Comparison of ENCODE assay signal across 15 cellular contexts in genomic region chr21:31354122-31354521, GRCh38. TPM values are rescaled to one million over a fixed set of nuclear protein-coding genes. Genes with fewer than 3 reads are reported as not detected.
DNase-seq lines count a peak whose midpoint lies in the region; FAIRE-seq and TF ChIP-seq lines count a peak whose summit lies in the region.
"Had no signal": no experiment of that assay in that cellular context is flagged by ENCODE, and none has a peak within 500 bp of the region (broad histone marks: within the 10 kb centered on the region; RNA-seq: fewer than 3 reads in every experiment).

No MANE protein-coding gene starts in this region.

- H3K27me3 ChIP-seq in esophagus (ENCODE audit: control insufficient read depth in 1 of 2, insufficient read depth in 2 of 2, low read length in 2 of 2): no peaks in the 10 kb centered on the region
- no peaks in the 10 kb centered on the region for H3K27me3 ChIP-seq in suprapubic skin
- H3K27me3 ChIP-seq: adrenal gland, MG63, upper lobe of right lung had no signal

- H3K27ac ChIP-seq in esophagus (ENCODE audit: low read depth in 2 of 2, low read length in 1 of 2): peak overlapping the region; percentile 82 to 98
- H3K27ac ChIP-seq in suprapubic skin: peak overlapping the region; percentile 78
- H3K27ac ChIP-seq: adrenal gland, HL-60, upper lobe of right lung had no signal

- DNase-seq in activated T-cell treated with anti-CD3 and anti-CD28 coated beads, Interleukin-2, amount 50 U/mL, for 24 hours: no peak
- DNase-seq in activated T-cell treated with anti-CD3 and anti-CD28 coated beads, Interleukin-2, amount 50 U/mL, for 1 hour: no peak
- DNase-seq in SW480 (ENCODE audit: low spot score): peak; percentile 53
- no peak for DNase-seq in suprapubic skin (ENCODE audit: low spot score in 2 of 2)
- DNase-seq in RCC 7860 (ENCODE audit: low spot score): no peak
- DNase-seq in NCI-H748 treated with DMSO at 0.1 percent for 48 hours (lab: John Stamatoyannopoulos, UW): no peak
- DNase-seq in T1000 (lab: John Stamatoyannopoulos, UW): no peak
- DNase-seq: cortex of kidney, mesendoderm, upper lobe of right lung had no signal

- H3K4me3 Mint-ChIP-seq in activated T-cell treated with anti-CD3 and anti-CD28 coated beads, Interleukin-2, amount 50 U/mL, for 24 hours: peak overlapping the region; percentile 43

- no peak for TF ChIP-seq EP300 in suprapubic skin (IDR thresholded peaks at IDR 0.05)

- H3K27me3 Mint-ChIP-seq in activated T-cell treated with anti-CD3 and anti-CD28 coated beads, Interleukin-2, amount 50 U/mL, for 24 hours: no peaks in the 10 kb centered on the region

- no peaks in the 10 kb centered on the region for H3K36me3 ChIP-seq in esophagus (ENCODE audit: control insufficient read depth in 2 of 2, insufficient read depth in 2 of 2, low read length in 1 of 2)
- H3K36me3 ChIP-seq in suprapubic skin: no peaks in the 10 kb centered on the region
- H3K36me3 ChIP-seq: adrenal gland, MG63, upper lobe of right lung had no signal

- peaks cover 9% of the 10 kb centered on the region for H3K36me3 Mint-ChIP-seq in activated T-cell treated with anti-CD3 and anti-CD28 coated beads, Interleukin-2, amount 50 U/mL, for 24 hours (ENCODE audit: low read depth)

- peak overlapping the region; percentile 97 for H3K27ac Mint-ChIP-seq in activated T-cell treated with anti-CD3 and anti-CD28 coated beads, Interleukin-2, amount 50 U/mL, for 24 hours

- 43 to 55% methylated on average over 4 of the region's 4 CpGs for WGBS in esophagus, 2 donors
- WGBS in suprapubic skin: 58% methylated on average over 4 of the region's 4 CpGs

- H3K9me3 ChIP-seq in esophagus (ENCODE audit: control insufficient read depth in 2 of 2, insufficient read depth in 1 of 2, low read depth in 1 of 2, low read length in 1 of 2) (no peaks in the 10 kb centered on the region), suprapubic skin (no peaks in the 10 kb centered on the region)
- H3K9me3 ChIP-seq: adrenal gland, MG63, upper lobe of right lung had no signal

- FAIRE-seq in RCC 7860 (lab: Jason Lieb, UNC): no peak
- FAIRE-seq: H1 had no signal

- TF ChIP-seq POLR2A in suprapubic skin (IDR thresholded peaks at IDR 0.05): no peak

- H3K9me3 Mint-ChIP-seq in activated T-cell treated with anti-CD3 and anti-CD28 coated beads, Interleukin-2, amount 50 U/mL, for 24 hours: peaks cover 12% of the 10 kb centered on the region

- peaks cover 59% of the 10 kb centered on the region for H3K4me1 Mint-ChIP-seq in activated T-cell treated with anti-CD3 and anti-CD28 coated beads, Interleukin-2, amount 50 U/mL, for 24 hours (ENCODE audit: low read depth)

- H3K4me3 ChIP-seq in esophagus (ENCODE audit: low read depth in 1 of 2, low read length in 2 of 2) (no peak overlapping the region), suprapubic skin (no peak overlapping the region)
- H3K4me3 ChIP-seq: adrenal gland, MG63, upper lobe of right lung had no signal

- TF ChIP-seq CTCF in suprapubic skin (IDR thresholded peaks at IDR 0.05): no peak

- H3K4me1 ChIP-seq in esophagus (ENCODE audit: control insufficient read depth in 2 of 2, insufficient read depth in 2 of 2, low read length in 1 of 2): no peaks in the 10 kb centered on the region
- H3K4me1 ChIP-seq in suprapubic skin: peaks cover 26% of the 10 kb centered on the region
- H3K4me1 ChIP-seq: adrenal gland, upper lobe of right lung had no signal

RNA-seq across cellular contexts. Expression of gene TIAM1, which starts 10.1 kb away (rescaled TPM):
- polyA plus RNA-seq in esophagus: 10 to 100 TPM; 19.5 to 24.3 TPM
- total RNA-seq in suprapubic skin: 100 to 1,000 TPM in 1 of 4 donors, 10 to 100 TPM in 3; 71.9 to 135 (median 87.9) TPM
